ENCODE assay signal across 17 cellular contexts in the genomic region with DNA sequence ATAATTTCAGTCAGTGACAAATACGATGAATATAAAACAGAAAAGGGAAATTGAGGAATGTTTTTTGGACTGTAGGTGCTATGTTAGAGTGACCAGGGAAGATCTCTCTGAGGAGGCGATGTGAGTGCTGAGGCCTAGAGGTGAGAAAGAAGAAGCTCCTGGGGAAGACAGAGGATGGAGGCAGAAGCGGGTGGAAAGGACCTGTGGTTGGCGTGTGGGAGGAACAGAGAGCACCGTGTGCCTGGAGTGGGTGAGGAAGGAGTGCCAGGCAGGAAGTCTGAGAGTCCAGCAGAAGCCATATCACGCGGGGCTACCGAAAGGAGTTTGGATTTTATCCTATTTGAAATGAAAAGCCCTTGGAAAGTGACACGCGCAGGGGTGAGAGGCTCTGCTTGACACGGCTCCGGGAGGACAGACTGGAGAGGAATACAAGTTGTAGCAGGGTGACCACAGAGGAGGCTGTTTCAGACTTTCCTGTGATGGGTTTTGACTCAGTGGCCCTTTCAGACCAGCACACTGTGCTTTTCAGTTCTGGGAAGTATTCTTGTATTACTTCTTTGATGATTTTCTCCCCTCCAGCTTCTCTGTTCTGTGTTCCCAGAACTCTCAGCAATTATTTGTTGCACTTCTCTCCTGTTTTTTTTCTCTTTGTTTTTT.
DNase-seq lines count a peak whose midpoint lies in the region; ATAC-seq and TF ChIP-seq lines count a peak whose summit lies in the region.
"Had no signal": no experiment of that assay in that cellular context is flagged by ENCODE, and none has a peak within 500 bp of the region (broad histone marks: within the 10 kb centered on the region; RNA-seq: fewer than 3 reads in every experiment).

No MANE protein-coding gene starts in this region.

- H3K36me3 Mint-ChIP-seq in Calu3 (ENCODE audit: insufficient read depth, unreplicated experiment) (peaks cover 4% of the 10 kb centered on the region), T-helper 17 cell (ENCODE audit: low read depth) (peaks cover 7% of the 10 kb centered on the region), nephron progenitor cell (ENCODE audit: low read depth) (peaks cover 8% of the 10 kb centered on the region)
- no peaks in the 10 kb centered on the region for H3K36me3 Mint-ChIP-seq in activated T-helper 2 cell treated with anti-CD3 and anti-CD28 coated beads, Interferon-gamma antibody, Interleukin-2, Interleukin-4, amounts not matched to agents 10 μg/mL and 5 μg/mL and 100 μg/mL, durations not matched to agents 14 hours and 24 hours and 36 hours (ENCODE audit: low read depth)

- no peaks in the 10 kb centered on the region for H3K4me1 Mint-ChIP-seq in Calu3 (ENCODE audit: low read depth, unreplicated experiment)
- H3K4me1 Mint-ChIP-seq in T-helper 17 cell, result peaks cover 5% of the 10 kb centered on the region
- H3K4me1 Mint-ChIP-seq in nephron progenitor cell, result no peaks in the 10 kb centered on the region
- H3K4me1 Mint-ChIP-seq in activated T-helper 2 cell treated with anti-CD3 and anti-CD28 coated beads, Interferon-gamma antibody, Interleukin-2, Interleukin-4, amounts not matched to agents 10 μg/mL and 5 μg/mL and 100 μg/mL, durations not matched to agents 14 hours and 24 hours and 36 hours (ENCODE audit: low read depth), result peaks cover 11% of the 10 kb centered on the region
- H3K4me1 Mint-ChIP-seq: CD8-positive, alpha-beta memory T cell had no signal

- no peaks in the 10 kb centered on the region for H3K27me3 Mint-ChIP-seq in Calu3 (ENCODE audit: unreplicated experiment)
- no peaks in the 10 kb centered on the region for H3K27me3 Mint-ChIP-seq in T-helper 17 cell
- no peaks in the 10 kb centered on the region for H3K27me3 Mint-ChIP-seq in nephron progenitor cell (ENCODE audit: low read depth, poor library complexity)
- no peaks in the 10 kb centered on the region for H3K27me3 Mint-ChIP-seq in activated T-helper 2 cell treated with anti-CD3 and anti-CD28 coated beads, Interferon-gamma antibody, Interleukin-2, Interleukin-4, amounts not matched to agents 10 μg/mL and 5 μg/mL and 100 μg/mL, durations not matched to agents 14 hours and 24 hours and 36 hours (ENCODE audit: low read depth)
- H3K27me3 Mint-ChIP-seq: CD8-positive, alpha-beta memory T cell had no signal

- no peaks in the 10 kb centered on the region for H3K9me3 Mint-ChIP-seq in Calu3 (ENCODE audit: low read depth, unreplicated experiment)
- no peaks in the 10 kb centered on the region for H3K9me3 Mint-ChIP-seq in nephron progenitor cell
- no peaks in the 10 kb centered on the region for H3K9me3 Mint-ChIP-seq in activated T-helper 2 cell treated with anti-CD3 and anti-CD28 coated beads, Interferon-gamma antibody, Interleukin-2, Interleukin-4, amounts not matched to agents 10 μg/mL and 5 μg/mL and 100 μg/mL, durations not matched to agents 14 hours and 24 hours and 36 hours
- H3K9me3 Mint-ChIP-seq: CD8-positive, alpha-beta memory T cell had no signal

- ATAC-seq in T-helper 17 cell, result no peak

- DNase-seq in activated T-cell treated with anti-CD3 and anti-CD28 coated beads, Interleukin-2, amount 50 U/mL, for 48 hours, result peak; percentile 26 to 28
- DNase-seq in activated T-cell treated with anti-CD3 and anti-CD28 coated beads, Interleukin-2, amount 50 U/mL, for 1 hour, result no peak
- no peak for DNase-seq in Calu3
- no peak for DNase-seq in T-helper 17 cell
- DNase-seq in nephron progenitor cell, result no peak
- DNase-seq in GOT3 (lab: John Stamatoyannopoulos, UW), result no peak
- no peak for DNase-seq in activated T-helper 2 cell treated with anti-CD3 and anti-CD28 coated beads, Interferon-gamma antibody, Interleukin-2, Interleukin-4, amounts not matched to agents 10 μg/mL and 5 μg/mL and 100 μg/mL, durations not matched to agents 14 hours and 24 hours and 36 hours (ENCODE audit: low spot score)
- DNase-seq: BE2C; CD8-positive, alpha-beta memory T cell; DMS79 treated with DMSO at 0.1 percent for 48 hours; KG1; NCI-H1048; NCI-H1436 treated with DMSO at 0.1 percent for 48 hours; NCI-H2081; NCI-H748 treated with DMSO at 0.1 percent for 48 hours; RPMI8226; SIG-M5 had no signal

- no peak overlapping the region for H3K4me3 Mint-ChIP-seq in Calu3 (ENCODE audit: low read depth, unreplicated experiment)
- no peak overlapping the region for H3K4me3 Mint-ChIP-seq in T-helper 17 cell
- H3K4me3 Mint-ChIP-seq in nephron progenitor cell, result no peak overlapping the region
- H3K4me3 Mint-ChIP-seq in activated T-helper 2 cell treated with anti-CD3 and anti-CD28 coated beads, Interferon-gamma antibody, Interleukin-2, Interleukin-4, amounts not matched to agents 10 μg/mL and 5 μg/mL and 100 μg/mL, durations not matched to agents 14 hours and 24 hours and 36 hours (ENCODE audit: low read depth), result no peak overlapping the region
- H3K4me3 Mint-ChIP-seq: CD8-positive, alpha-beta memory T cell had no signal

- intact Hi-C loops in Calu3 (cut with micrococcal nuclease; ENCODE audit: unreplicated experiment), result no loop called here
- intact Hi-C loops in activated T-helper 2 cell treated with anti-CD3 and anti-CD28 coated beads, Interferon-gamma antibody, Interleukin-2, Interleukin-4, amounts not matched to agents 10 μg/mL and 5 μg/mL and 100 μg/mL, durations not matched to agents 14 hours and 24 hours and 36 hours (cut with micrococcal nuclease), result no loop called here

- no peaks in the 10 kb centered on the region for H3K9me3 ChIP-seq in T-helper 17 cell (ENCODE audit: control insufficient read depth, low read length, poor library complexity, severe bottlenecking)
- H3K9me3 ChIP-seq: BE2C had no signal

- CTCF ChIA-PET in Calu3 (lab: Charles Lee), result no interaction called here

- no TSS peak for BruUV-seq in Calu3 (replicated peaks; lab: Mats Ljungman, UMichigan)

- TF ChIP-seq CTCF in Calu3 (IDR thresholded peaks at IDR 0.05; ENCODE audit: unreplicated experiment), result no peak
- TF ChIP-seq CTCF in nephron progenitor cell (IDR thresholded peaks at IDR 0.05), result no peak

- peak overlapping the region; percentile 28 for H3K27ac Mint-ChIP-seq in Calu3 (ENCODE audit: unreplicated experiment)
- H3K27ac Mint-ChIP-seq in T-helper 17 cell, result peak overlapping the region; percentile 73
- H3K27ac Mint-ChIP-seq in nephron progenitor cell, result peak overlapping the region; percentile 51
- H3K27ac Mint-ChIP-seq in activated T-helper 2 cell treated with anti-CD3 and anti-CD28 coated beads, Interferon-gamma antibody, Interleukin-2, Interleukin-4, amounts not matched to agents 10 μg/mL and 5 μg/mL and 100 μg/mL, durations not matched to agents 14 hours and 24 hours and 36 hours, result no peak overlapping the region

Comparison
In these comparisons a context has a peak if more than half of its experiments do, and no peak if none do; other contexts are left out.
1. DNase-seq: peak in activated T-cell treated with anti-CD3 and anti-CD28 coated beads, Interleukin-2, amount 50 U/mL, for 48 hours (2 of 2); none in activated T-cell treated with anti-CD3 and anti-CD28 coated beads, Interleukin-2, amount 50 U/mL, for 1 hour (single experiment), Calu3 (single experiment), T-helper 17 cell (0 of 3), nephron progenitor cell (single experiment), GOT3 (single experiment) and activated T-helper 2 cell treated with anti-CD3 and anti-CD28 coated beads, Interferon-gamma antibody, Interleukin-2, Interleukin-4, amounts not matched to agents 10 μg/mL and 5 μg/mL and 100 μg/mL, durations not matched to agents 14 hours and 24 hours and 36 hours (single experiment).